Comparison of ENCODE assay signal across 1 cellular context in the genomic region with DNA sequence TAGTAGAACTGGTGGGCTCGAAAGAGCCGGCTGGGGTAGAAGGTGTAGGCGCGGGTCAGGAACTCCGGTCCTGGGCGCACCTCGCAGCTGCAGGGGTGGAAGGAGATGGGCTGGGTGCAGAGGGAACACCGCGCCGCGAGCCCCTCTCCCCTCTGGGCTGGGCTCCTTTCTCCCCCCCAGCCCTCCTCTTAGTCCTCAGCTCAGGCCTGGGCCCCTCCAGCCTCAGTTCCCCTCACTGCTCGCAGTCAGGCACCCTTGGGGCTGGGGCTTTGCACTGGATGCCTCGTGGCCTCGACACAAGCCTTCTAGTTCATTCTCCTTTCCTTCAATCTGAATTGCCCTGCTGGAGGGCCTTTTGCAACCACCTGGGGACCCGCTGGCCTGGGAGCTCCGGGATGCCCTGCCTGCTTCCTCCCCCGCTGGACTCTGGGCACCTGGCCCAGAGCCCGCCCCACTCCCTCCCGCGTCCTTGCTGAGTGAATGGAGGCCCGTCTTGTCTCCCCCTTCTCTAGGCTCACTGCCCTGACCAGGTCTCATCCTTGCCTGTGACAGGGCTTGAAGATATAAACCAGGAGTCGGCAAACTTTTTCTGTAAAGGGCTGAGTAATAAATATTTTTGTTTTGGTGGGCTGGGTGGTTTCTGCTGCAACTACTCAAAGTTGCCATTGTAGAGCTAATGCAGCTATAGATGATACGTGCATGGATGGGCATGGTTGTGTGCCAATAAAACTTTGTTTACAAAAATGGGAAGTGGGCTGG.
TF ChIP-seq lines count a peak whose summit lies in the region.

No MANE protein-coding gene starts in this region.

TF ChIP-seq in GM23338, 12 proteins besides CTCF, POLR2A, EP300 and RAD21:
- TF ChIP-seq JUNB (IDR thresholded peaks at IDR 0.05; ENCODE audit: unreplicated experiment) (no peak), ZNF114 (CRISPR knock-in tag; IDR thresholded peaks at IDR 0.05) (no peak), STAT1 (IDR thresholded peaks at IDR 0.05; ENCODE audit: unreplicated experiment) (no peak)
- TF ChIP-seq, protein P1, sequence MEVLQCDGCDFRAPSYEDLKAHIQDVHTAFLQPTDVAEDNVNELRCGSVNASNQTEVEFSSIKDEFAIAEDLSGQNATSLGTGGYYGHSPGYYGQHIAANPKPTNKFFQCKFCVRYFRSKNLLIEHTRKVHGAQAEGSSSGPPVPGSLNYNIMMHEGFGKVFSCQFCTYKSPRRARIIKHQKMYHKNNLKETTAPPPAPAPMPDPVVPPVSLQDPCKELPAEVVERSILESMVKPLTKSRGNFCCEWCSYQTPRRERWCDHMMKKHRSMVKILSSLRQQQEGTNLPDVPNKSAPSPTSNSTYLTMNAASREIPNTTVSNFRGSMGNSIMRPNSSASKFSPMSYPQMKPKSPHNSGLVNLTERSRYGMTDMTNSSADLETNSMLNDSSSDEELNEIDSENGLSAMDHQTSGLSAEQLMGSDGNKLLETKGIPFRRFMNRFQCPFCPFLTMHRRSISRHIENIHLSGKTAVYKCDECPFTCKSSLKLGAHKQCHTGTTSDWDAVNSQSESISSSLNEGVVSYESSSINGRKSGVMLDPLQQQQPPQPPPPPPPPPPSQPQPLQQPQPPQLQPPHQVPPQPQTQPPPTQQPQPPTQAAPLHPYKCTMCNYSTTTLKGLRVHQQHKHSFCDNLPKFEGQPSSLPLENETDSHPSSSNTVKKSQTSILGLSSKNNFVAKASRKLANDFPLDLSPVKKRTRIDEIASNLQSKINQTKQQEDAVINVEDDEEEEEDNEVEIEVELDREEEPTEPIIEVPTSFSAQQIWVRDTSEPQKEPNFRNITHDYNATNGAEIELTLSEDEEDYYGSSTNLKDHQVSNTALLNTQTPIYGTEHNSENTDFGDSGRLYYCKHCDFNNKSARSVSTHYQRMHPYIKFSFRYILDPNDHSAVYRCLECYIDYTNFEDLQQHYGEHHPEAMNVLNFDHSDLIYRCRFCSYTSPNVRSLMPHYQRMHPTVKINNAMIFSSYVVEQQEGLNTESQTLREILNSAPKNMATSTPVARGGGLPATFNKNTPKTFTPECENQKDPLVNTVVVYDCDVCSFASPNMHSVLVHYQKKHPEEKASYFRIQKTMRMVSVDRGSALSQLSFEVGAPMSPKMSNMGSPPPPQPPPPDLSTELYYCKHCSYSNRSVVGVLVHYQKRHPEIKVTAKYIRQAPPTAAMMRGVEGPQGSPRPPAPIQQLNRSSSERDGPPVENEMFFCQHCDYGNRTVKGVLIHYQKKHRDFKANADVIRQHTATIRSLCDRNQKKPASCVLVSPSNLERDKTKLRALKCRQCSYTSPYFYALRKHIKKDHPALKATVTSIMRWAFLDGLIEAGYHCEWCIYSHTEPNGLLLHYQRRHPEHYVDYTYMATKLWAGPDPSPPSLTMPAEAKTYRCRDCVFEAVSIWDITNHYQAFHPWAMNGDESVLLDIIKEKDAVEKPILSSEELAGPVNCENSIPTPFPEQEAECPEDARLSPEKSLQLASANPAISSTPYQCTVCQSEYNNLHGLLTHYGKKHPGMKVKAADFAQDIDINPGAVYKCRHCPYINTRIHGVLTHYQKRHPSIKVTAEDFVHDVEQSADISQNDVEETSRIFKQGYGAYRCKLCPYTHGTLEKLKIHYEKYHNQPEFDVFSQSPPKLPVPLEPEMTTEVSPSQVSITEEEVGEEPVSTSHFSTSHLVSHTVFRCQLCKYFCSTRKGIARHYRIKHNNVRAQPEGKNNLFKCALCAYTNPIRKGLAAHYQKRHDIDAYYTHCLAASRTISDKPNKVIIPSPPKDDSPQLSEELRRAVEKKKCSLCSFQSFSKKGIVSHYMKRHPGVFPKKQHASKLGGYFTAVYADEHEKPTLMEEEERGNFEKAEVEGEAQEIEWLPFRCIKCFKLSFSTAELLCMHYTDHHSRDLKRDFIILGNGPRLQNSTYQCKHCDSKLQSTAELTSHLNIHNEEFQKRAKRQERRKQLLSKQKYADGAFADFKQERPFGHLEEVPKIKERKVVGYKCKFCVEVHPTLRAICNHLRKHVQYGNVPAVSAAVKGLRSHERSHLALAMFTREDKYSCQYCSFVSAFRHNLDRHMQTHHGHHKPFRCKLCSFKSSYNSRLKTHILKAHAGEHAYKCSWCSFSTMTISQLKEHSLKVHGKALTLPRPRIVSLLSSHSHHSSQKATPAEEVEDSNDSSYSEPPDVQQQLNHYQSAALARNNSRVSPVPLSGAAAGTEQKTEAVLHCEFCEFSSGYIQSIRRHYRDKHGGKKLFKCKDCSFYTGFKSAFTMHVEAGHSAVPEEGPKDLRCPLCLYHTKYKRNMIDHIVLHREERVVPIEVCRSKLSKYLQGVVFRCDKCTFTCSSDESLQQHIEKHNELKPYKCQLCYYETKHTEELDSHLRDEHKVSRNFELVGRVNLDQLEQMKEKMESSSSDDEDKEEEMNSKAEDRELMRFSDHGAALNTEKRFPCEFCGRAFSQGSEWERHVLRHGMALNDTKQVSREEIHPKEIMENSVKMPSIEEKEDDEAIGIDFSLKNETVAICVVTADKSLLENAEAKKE (CRISPR knock-in tag; IDR thresholded peaks at IDR 0.05): no peak
